Comparison of ENCODE assay signal across 1 cellular context in the genomic region with DNA sequence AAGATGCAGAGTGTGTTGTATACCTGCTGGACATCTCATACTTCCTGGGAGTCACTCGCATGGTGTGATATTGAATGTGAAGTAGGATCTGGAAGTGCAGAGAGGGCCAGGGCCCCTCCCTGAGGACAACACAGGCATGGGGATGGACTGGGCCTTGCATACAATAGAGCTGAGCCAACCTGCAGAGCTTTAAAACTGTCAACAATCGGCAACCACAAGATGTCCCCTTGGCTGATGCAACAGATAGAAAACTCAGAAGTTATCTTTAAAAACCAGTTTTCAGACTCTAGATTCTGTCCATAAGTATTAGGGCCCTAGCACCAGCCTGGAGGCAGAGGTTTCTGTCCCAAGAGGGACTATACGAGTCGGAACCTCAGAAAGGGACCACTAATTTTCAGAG.
TF ChIP-seq lines count a peak whose summit lies in the region.

No MANE protein-coding gene starts in this region.

TF ChIP-seq in H1, 55 proteins besides CTCF, POLR2A, EP300 and RAD21:
- TF ChIP-seq PHF8 (conservative IDR thresholded peaks at IDR 0.05; ENCODE audit: low read depth, low read length) (no peak), RFX5 (IDR thresholded peaks at IDR 0.05; ENCODE audit: borderline replicate concordance, low read depth, low read length) (no peak), CHD1 (IDR thresholded peaks at IDR 0.05; ENCODE audit: low read depth, low read length) (no peak), NRF1 (IDR thresholded peaks at IDR 0.05; ENCODE audit: low read depth, low read length) (no peak), POLR2AphosphoS5 (IDR thresholded peaks at IDR 0.05; ENCODE audit: low read depth, low read length) (no peak), MAFK (IDR thresholded peaks at IDR 0.05; ENCODE audit: low read depth, low read length) (no peak), HDAC6 (IDR thresholded peaks at IDR 0.05; ENCODE audit: low read depth, low read length) (no peak), SIX5 (IDR thresholded peaks at IDR 0.05; ENCODE audit: low read depth, low read length) (no peak), ASH2L (IDR thresholded peaks at IDR 0.05; ENCODE audit: low read length) (no peak), JUND (IDR thresholded peaks at IDR 0.05; ENCODE audit: low read length) (no peak), CBX8 (IDR thresholded peaks at IDR 0.05; ENCODE audit: borderline replicate concordance, low read depth, low read length) (no peak), SIN3A (conservative IDR thresholded peaks at IDR 0.05 in 1 of 2, IDR thresholded peaks at IDR 0.05 in 1 of 2; ENCODE audit: low read depth in 1 of 2, low read length in 2 of 2) (no peak), POU5F1 (IDR thresholded peaks at IDR 0.05; ENCODE audit: low read depth, low read length) (no peak), KDM5A (IDR thresholded peaks at IDR 0.05; ENCODE audit: low read length) (no peak), RNF2 (IDR thresholded peaks at IDR 0.05; ENCODE audit: borderline replicate concordance, low read depth, low read length, missing control alignments, poor library complexity, severe bottlenecking) (no peak), CBX5 (IDR thresholded peaks at IDR 0.05; ENCODE audit: low read depth, low read length) (no peak), CTBP2 (IDR thresholded peaks at IDR 0.05; ENCODE audit: borderline replicate concordance, insufficient read depth, insufficient read length, low read length) (no peak)
- TF ChIP-seq, protein P1, sequence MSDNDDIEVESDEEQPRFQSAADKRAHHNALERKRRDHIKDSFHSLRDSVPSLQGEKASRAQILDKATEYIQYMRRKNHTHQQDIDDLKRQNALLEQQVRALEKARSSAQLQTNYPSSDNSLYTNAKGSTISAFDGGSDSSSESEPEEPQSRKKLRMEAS (IDR thresholded peaks at IDR 0.05), result no peak
- TF ChIP-seq, protein P2, sequence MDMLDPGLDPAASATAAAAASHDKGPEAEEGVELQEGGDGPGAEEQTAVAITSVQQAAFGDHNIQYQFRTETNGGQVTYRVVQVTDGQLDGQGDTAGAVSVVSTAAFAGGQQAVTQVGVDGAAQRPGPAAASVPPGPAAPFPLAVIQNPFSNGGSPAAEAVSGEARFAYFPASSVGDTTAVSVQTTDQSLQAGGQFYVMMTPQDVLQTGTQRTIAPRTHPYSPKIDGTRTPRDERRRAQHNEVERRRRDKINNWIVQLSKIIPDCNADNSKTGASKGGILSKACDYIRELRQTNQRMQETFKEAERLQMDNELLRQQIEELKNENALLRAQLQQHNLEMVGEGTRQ (IDR thresholded peaks at IDR 0.05; ENCODE audit: low read length), result no peak
- TF ChIP-seq, protein P3, sequence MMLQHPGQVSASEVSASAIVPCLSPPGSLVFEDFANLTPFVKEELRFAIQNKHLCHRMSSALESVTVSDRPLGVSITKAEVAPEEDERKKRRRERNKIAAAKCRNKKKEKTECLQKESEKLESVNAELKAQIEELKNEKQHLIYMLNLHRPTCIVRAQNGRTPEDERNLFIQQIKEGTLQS (IDR thresholded peaks at IDR 0.05; ENCODE audit: insufficient read depth, low read depth, low read length), result no peak
